1 cellular context compared by ENCODE assay signal in the genomic region with DNA sequence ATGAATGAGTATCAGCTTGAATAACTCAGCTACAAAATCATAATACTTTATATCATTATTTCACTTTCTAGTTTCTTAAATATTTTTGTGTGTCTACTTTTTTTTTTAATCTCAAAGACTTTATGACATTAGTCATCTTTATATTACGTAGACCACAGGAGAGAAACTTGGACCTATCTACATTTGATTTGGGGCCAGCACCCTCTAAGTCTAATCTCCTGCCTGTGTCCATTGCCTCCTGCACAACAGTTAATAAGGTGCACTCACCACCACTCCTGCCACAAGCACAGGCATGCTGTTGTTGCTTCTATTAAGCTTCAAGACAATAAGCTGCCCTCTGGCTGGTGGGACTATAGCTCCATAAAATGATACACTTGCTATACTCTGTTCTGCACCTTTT.
TF ChIP-seq lines count a peak whose summit lies in the region.

No MANE protein-coding gene starts in this region.

TF ChIP-seq in IMR-90, 13 proteins besides CTCF, POLR2A, EP300 and RAD21 (continued from another document):
- TF ChIP-seq USF2 (IDR thresholded peaks at IDR 0.05; ENCODE audit: low read depth, low read length) (no peak), NFE2L2 (IDR thresholded peaks at IDR 0.05; ENCODE audit: low read depth, low read length) (no peak), FOS (IDR thresholded peaks at IDR 0.05; ENCODE audit: low read depth, low read length) (no peak)
